Comparison of ENCODE assay signal across 8 cellular contexts in genomic region chr9:124414612-124415011, GRCh38. TPM values are rescaled to one million over a fixed set of nuclear protein-coding genes. Genes with fewer than 3 reads are reported as not detected.
DNase-seq lines count a peak whose midpoint lies in the region; ATAC-seq and TF ChIP-seq lines count a peak whose summit lies in the region.

No MANE protein-coding gene starts in this region.

- no peaks in the 10 kb centered on the region for H3K27me3 Mint-ChIP-seq in activated naive CD8-positive, alpha-beta T cell treated with anti-CD3 and anti-CD28 coated beads, Interleukin-2, amount 10 ng/mL, durations not matched to agents 7 days and 5 days

- H3K9me3 ChIP-seq in liver (ENCODE audit: control insufficient read depth in 4 of 4, low read length in 3 of 4) (no peaks in the 10 kb centered on the region), thyroid gland (no peaks in the 10 kb centered on the region)

- peak overlapping the region; percentile 72 to 79 for H3K9ac ChIP-seq in liver (ENCODE audit: low read depth in 1 of 2, low read length in 2 of 2)

- TF ChIP-seq CTCF in liver (IDR thresholded peaks at IDR 0.05; ENCODE audit: low read depth, low read length, missing input control) (no peak), thyroid gland (IDR thresholded peaks at IDR 0.05) (no peak)

- TF ChIP-seq POLR2A in thyroid gland (IDR thresholded peaks at IDR 0.05): no peak

- H3K27ac Mint-ChIP-seq in activated naive CD8-positive, alpha-beta T cell treated with anti-CD3 and anti-CD28 coated beads, Interleukin-2, amount 10 ng/mL, durations not matched to agents 7 days and 5 days: peak overlapping the region; percentile 92

- 12% methylated on average over 13 of the region's 13 CpGs for WGBS in liver
- 14% methylated on average over 13 of the region's 13 CpGs for WGBS in thyroid gland, 2 donors

- peaks cover 8% of the 10 kb centered on the region for H3K36me3 Mint-ChIP-seq in activated naive CD8-positive, alpha-beta T cell treated with anti-CD3 and anti-CD28 coated beads, Interleukin-2, amount 10 ng/mL, durations not matched to agents 7 days and 5 days

- H3K27ac ChIP-seq in liver (ENCODE audit: low read depth in 1 of 2, low read length in 2 of 2) (peak overlapping the region; percentile 19 to 55), thyroid gland (peak overlapping the region in 1 of 3 donors; percentile 52)

- H3K4me1 Mint-ChIP-seq in activated naive CD8-positive, alpha-beta T cell treated with anti-CD3 and anti-CD28 coated beads, Interleukin-2, amount 10 ng/mL, durations not matched to agents 7 days and 5 days: peaks cover 15% of the 10 kb centered on the region

- intact Hi-C loops in thyroid gland (cut with DNase I): loop anchor here (10.0 kb wide), 1 partner anchor 300 kb away; no protein-coding TSS in a partner anchor

- no peak for TF ChIP-seq RAD21 in liver (IDR thresholded peaks at IDR 0.05)

- DNase-seq in activated CD8-positive, alpha-beta memory T cell treated with anti-CD3 and anti-CD28 coated beads, Interleukin-2, amount 50 U/mL, for 48 hours: peak; percentile 51
- DNase-seq in activated CD8-positive, alpha-beta memory T cell treated with anti-CD3 and anti-CD28 coated beads, Interleukin-2, amount 50 U/mL, for 4 hours: no peak
- no peak for DNase-seq in activated naive CD8-positive, alpha-beta T cell treated with anti-CD3 and anti-CD28 coated beads, Interleukin-2, amount 10 ng/mL, durations not matched to agents 7 days and 5 days
- DNase-seq in thyroid gland (no peak), nucleus accumbens (lab: John Stamatoyannopoulos, UW) (no peak), kidney tubule cell (ENCODE audit: low spot score) (no peak)

- POLR2A ChIA-PET in activated naive CD8-positive, alpha-beta T cell treated with anti-CD3 and anti-CD28 coated beads, Interleukin-2, amount 10 ng/mL, durations not matched to agents 7 days and 5 days (lab: Charles Lee): interaction anchor here (0.7 to 0.9 kb wide), 2 partner anchors 8 to 11 kb away, joined by 3 read pairs; no protein-coding TSS in a partner anchor

- peaks cover 3 to 28% (median 27%) of the 10 kb centered on the region in 4 donors for H3K36me3 ChIP-seq in liver (ENCODE audit: control insufficient read depth in 4 of 4, insufficient read depth in 3 of 4, low read depth in 1 of 4, low read length in 3 of 4)
- H3K36me3 ChIP-seq in thyroid gland: peaks cover 36 to 37% of the 10 kb centered on the region in 2 donors

- H3K4me3 Mint-ChIP-seq in activated naive CD8-positive, alpha-beta T cell treated with anti-CD3 and anti-CD28 coated beads, Interleukin-2, amount 10 ng/mL, durations not matched to agents 7 days and 5 days: peak overlapping the region; percentile 96

- no peak for ATAC-seq in activated naive CD8-positive, alpha-beta T cell treated with anti-CD3 and anti-CD28 coated beads, Interleukin-2, amount 10 ng/mL, durations not matched to agents 7 days and 5 days (ENCODE audit: low read depth)
- no peak for ATAC-seq in GM18520 (IDR thresholded peaks at IDR 0.05; ENCODE audit: unreplicated experiment)

- H3K27me3 ChIP-seq in liver (ENCODE audit: control insufficient read depth in 4 of 4, insufficient read depth in 4 of 4, low read length in 3 of 4): no peaks in the 10 kb centered on the region
- H3K27me3 ChIP-seq in thyroid gland: no peaks in the 10 kb centered on the region

- H3K4me3 ChIP-seq in liver (ENCODE audit: low read depth in 1 of 3, low read length in 3 of 3) (peak overlapping the region; percentile 71 to 97 (median 94)), thyroid gland (replicated peaks in 1 of 3) (peak overlapping the region; percentile 33 to 96 (median 67))

- H3K4me1 ChIP-seq in liver (ENCODE audit: control insufficient read depth in 4 of 4, insufficient read depth in 4 of 4, low read length in 3 of 4) (peaks cover 0 to 26% (median 17%) of the 10 kb centered on the region in 4 donors), thyroid gland (peaks cover 10 to 15% of the 10 kb centered on the region in 2 donors)

- peaks cover 2% of the 10 kb centered on the region for H3K9me3 Mint-ChIP-seq in activated naive CD8-positive, alpha-beta T cell treated with anti-CD3 and anti-CD28 coated beads, Interleukin-2, amount 10 ng/mL, durations not matched to agents 7 days and 5 days

TF ChIP-seq in liver, 16 proteins besides CTCF, POLR2A, EP300 and RAD21:
- TF ChIP-seq SP1 (IDR thresholded peaks at IDR 0.05) (no peak), HNF4G (IDR thresholded peaks at IDR 0.05) (no peak), FOXA1 (IDR thresholded peaks at IDR 0.05) (no peak), NR2F2 (IDR thresholded peaks at IDR 0.05) (no peak), REST (IDR thresholded peaks at IDR 0.05) (no peak), MAX (IDR thresholded peaks at IDR 0.05) (no peak), YY1 (IDR thresholded peaks at IDR 0.05) (no peak), RXRA (IDR thresholded peaks at IDR 0.05) (no peak), ATF3 (IDR thresholded peaks at IDR 0.05) (no peak), EGR1 (IDR thresholded peaks at IDR 0.05; ENCODE audit: low read depth in 2 of 2) (no peak), HNF4A (conservative IDR thresholded peaks at IDR 0.05) (no peak), FOXA2 (IDR thresholded peaks at IDR 0.05) (no peak), ZBTB33 (IDR thresholded peaks at IDR 0.05) (no peak), JUND (IDR thresholded peaks at IDR 0.05) (no peak), GABPA (IDR thresholded peaks at IDR 0.05 in 1 of 2, conservative IDR thresholded peaks at IDR 0.05 in 1 of 2) (no peak), TAF1 (conservative IDR thresholded peaks at IDR 0.05) (no peak)

RNA-seq across cellular contexts. Expression of gene PSMB7, which starts 0.6 kb away (rescaled TPM):
- total RNA-seq in activated naive CD8-positive, alpha-beta T cell treated with anti-CD3 and anti-CD28 coated beads, Interleukin-2, amount 10 ng/mL, durations not matched to agents 7 days and 5 days: 10 to 100 TPM; 88.7 to 93.6 TPM
- 100 to 1,000 TPM in 1 of 2 donors, 10 to 100 TPM in 1; 90.9 to 102 TPM for total RNA-seq in liver
- polyA plus RNA-seq in liver: 100 to 1,000 TPM; 166 to 183 TPM
- 100 to 1,000 TPM in 3 of 4 donors, 10 to 100 TPM in 1; 84.3 to 178 (median 135) TPM for total RNA-seq in thyroid gland

RNA-seq across cellular contexts. Expression of gene ADGRD2, which starts 35.6 kb away (rescaled TPM):
- not detected for total RNA-seq in activated naive CD8-positive, alpha-beta T cell treated with anti-CD3 and anti-CD28 coated beads, Interleukin-2, amount 10 ng/mL, durations not matched to agents 7 days and 5 days
- total RNA-seq in liver (not detected), thyroid gland (not detected)
- polyA plus RNA-seq in liver: not detected
